In genomic region chr10:124002391-124003069, GRCh38 we compare ENCODE assay signal across 24 cellular contexts.
DNase-seq lines count a peak whose midpoint lies in the region; ATAC-seq, FAIRE-seq and TF ChIP-seq lines count a peak whose summit lies in the region.
"Had no signal": no experiment of that assay in that cellular context is flagged by ENCODE, and none has a peak within 500 bp of the region (broad histone marks: within the 10 kb centered on the region; RNA-seq: fewer than 3 reads in every experiment).

No MANE protein-coding gene starts in this region.

- peak; percentile 3 for DNase-seq in AG20443 (ENCODE audit: low spot score)
- DNase-seq in GM12891 (ENCODE audit: insufficient read length, low spot score) = peak; percentile 5
- DNase-seq in coronary artery (ENCODE audit: low spot score) = peak; percentile 65
- DNase-seq in naive B cell = no peak
- DNase-seq in NCI-H345 (lab: John Stamatoyannopoulos, UW) = no peak
- no peak for DNase-seq in RPMI8226
- DNase-seq in effector CD4-positive, alpha-beta T cell = no peak
- DNase-seq: activated CD4-positive, CD25-positive, alpha-beta regulatory T cell treated with anti-CD3 and anti-CD28 coated beads, Interleukin-2, amount 50 U/mL, for 72 hours; activated CD8-positive, alpha-beta T cell treated with anti-CD3 and anti-CD28 coated beads, Interleukin-2, amount 10 ng/mL, durations not matched to agents 7 days and 5 days; activated T-cell treated with anti-CD3 and anti-CD28 coated beads, Interleukin-2, amount 50 U/mL, for 72 hours; CD4-positive, alpha-beta T cell; cerebellar nuclear complex; DMS 273 treated with DMSO at 0.1 percent for 48 hours; effector memory CD4-positive, alpha-beta T cell; NCI-H1694; NCI-H2171 treated with DMSO at 0.1 percent for 48 hours; NCI-H526 had no signal

- no peak overlapping the region for H3K4me3 ChIP-seq in coronary artery
- H3K4me3 ChIP-seq: ascending aorta had no signal

- ATAC-seq in naive B cell (ENCODE audit: low read depth in 2 of 2) (no peak), HG03439 (IDR thresholded peaks at IDR 0.05; ENCODE audit: unreplicated experiment) (no peak)
- ATAC-seq: activated CD8-positive, alpha-beta T cell treated with anti-CD3 and anti-CD28 coated beads, Interleukin-2, amount 10 ng/mL, durations not matched to agents 7 days and 5 days; activated T-cell treated with anti-CD3 and anti-CD28 coated beads, Interleukin-2, amount 50 U/mL, for 72 hours; sciatic nerve had no signal

- TF ChIP-seq CTCF in coronary artery (IDR thresholded peaks at IDR 0.05) = no peak

- FAIRE-seq in GM12891 (lab: Jason Lieb, UNC) = no peak
- FAIRE-seq: HTR-8/SVneo had no signal

- peaks cover 7 to 9% (median 8%) of the 10 kb centered on the region in 3 donors for H3K4me1 Mint-ChIP-seq in naive B cell

- H3K9me3 Mint-ChIP-seq in naive B cell = no peaks in the 10 kb centered on the region
- H3K9me3 Mint-ChIP-seq: activated T-cell treated with anti-CD3 and anti-CD28 coated beads, Interleukin-2, amount 50 U/mL, for 72 hours; CD4-positive, alpha-beta T cell; nephron had no signal

- H3K27ac ChIP-seq in coronary artery = no peak overlapping the region
- H3K27ac ChIP-seq: ascending aorta, KMS-11 had no signal

- H3K27ac Mint-ChIP-seq in naive B cell = peak overlapping the region in 4 of 6 donors; percentile 13 to 73 (median 24)
- H3K27ac Mint-ChIP-seq: activated CD8-positive, alpha-beta T cell treated with anti-CD3 and anti-CD28 coated beads, Interleukin-2, amount 10 ng/mL, durations not matched to agents 7 days and 5 days; activated naive CD8-positive, alpha-beta T cell; activated T-cell treated with anti-CD3 and anti-CD28 coated beads, Interleukin-2, amount 50 U/mL, for 72 hours; CD4-positive, alpha-beta T cell; nephron had no signal

- no peak overlapping the region for H3K4me3 Mint-ChIP-seq in naive B cell
- H3K4me3 Mint-ChIP-seq: activated CD8-positive, alpha-beta T cell treated with anti-CD3 and anti-CD28 coated beads, Interleukin-2, amount 10 ng/mL, durations not matched to agents 7 days and 5 days; activated naive CD8-positive, alpha-beta T cell; activated T-cell treated with anti-CD3 and anti-CD28 coated beads, Interleukin-2, amount 50 U/mL, for 72 hours; CD4-positive, alpha-beta T cell; nephron had no signal

- no peaks in the 10 kb centered on the region for H3K36me3 Mint-ChIP-seq in naive B cell
- H3K36me3 Mint-ChIP-seq: activated naive CD8-positive, alpha-beta T cell had no signal

- TF ChIP-seq POLR2A in GM12891 (IDR thresholded peaks at IDR 0.05; ENCODE audit: low read depth, low read length) = no peak

- no peaks in the 10 kb centered on the region for H3K27me3 Mint-ChIP-seq in naive B cell

TF ChIP-seq in GM12891, 5 proteins besides CTCF, POLR2A, EP300 and RAD21:
- TF ChIP-seq POU2F2 (IDR thresholded peaks at IDR 0.05; ENCODE audit: low read depth, low read length) (no peak), PAX5 (IDR thresholded peaks at IDR 0.05; ENCODE audit: insufficient read depth, low read length, severe bottlenecking) (no peak), TAF1 (IDR thresholded peaks at IDR 0.05; ENCODE audit: low read depth, low read length) (no peak), POLR2AphosphoS5 (IDR thresholded peaks at IDR 0.05; ENCODE audit: low read depth, low read length) (no peak), SPI1 (IDR thresholded peaks at IDR 0.05; ENCODE audit: low read depth, low read length) (no peak)
TF ChIP-seq in GM12891: peak in this region for 0.

Comparison
In these comparisons a context has a peak if more than half of its experiments do, and no peak if none do; other contexts are left out.
1. DNase-seq: peak in AG20443 (single experiment), GM12891 (single experiment) and coronary artery (single experiment); none in naive B cell (single experiment), NCI-H345 (single experiment), RPMI8226 (single experiment) and effector CD4-positive, alpha-beta T cell (single experiment).